Comparison of ENCODE assay signal across 8 cellular contexts in the genomic region with DNA sequence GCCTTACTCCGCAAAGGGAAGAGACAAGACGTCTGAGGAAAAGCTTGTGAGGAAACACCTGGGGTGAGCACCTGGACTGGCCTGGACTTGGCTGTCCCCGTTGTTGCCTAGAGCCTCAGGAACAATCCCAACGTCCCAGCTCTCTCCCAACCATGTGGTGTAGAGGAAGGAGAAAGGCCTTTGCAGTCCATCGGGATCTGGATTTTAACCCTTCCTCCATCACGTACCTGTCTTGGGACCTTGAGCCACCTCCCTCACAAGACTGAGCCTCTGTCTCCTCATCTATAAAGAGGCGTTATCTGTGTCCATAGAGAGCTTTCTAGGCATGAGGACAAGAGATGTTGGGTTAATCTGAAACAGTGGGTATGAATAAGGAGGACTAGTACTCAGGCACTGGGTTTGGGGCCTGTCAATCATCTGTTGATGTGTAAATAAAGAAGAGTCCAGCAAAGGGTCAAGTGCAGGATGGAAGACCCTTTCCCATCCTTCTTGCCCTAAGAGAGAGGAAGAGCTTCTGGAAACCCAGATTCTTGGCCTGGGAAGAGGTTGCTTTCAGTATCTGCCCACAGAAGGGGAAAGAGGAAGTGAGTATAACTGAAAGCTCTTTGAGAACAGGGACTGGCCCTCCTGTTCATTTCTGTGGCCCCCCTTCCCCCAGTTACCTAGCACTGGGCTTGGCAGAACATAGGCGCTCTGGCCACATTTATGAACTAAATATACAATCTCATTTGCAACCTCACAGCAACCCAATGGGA.
DNase-seq lines count a peak whose midpoint lies in the region; ATAC-seq and TF ChIP-seq lines count a peak whose summit lies in the region.

No MANE protein-coding gene starts in this region.

- H3K9me2 ChIP-seq in OCI-LY7 (ENCODE audit: insufficient read depth, low read length) = no peaks in the 10 kb centered on the region

- POLR2A ChIA-PET in OCI-LY7 (lab: Charles Lee) = interaction anchor here (0.5 kb wide), 1 partner anchor 18 kb away, joined by 3 read pairs; no protein-coding TSS in a partner anchor

- H4K20me1 ChIP-seq in OCI-LY7 (ENCODE audit: insufficient read depth, low read length) = no peaks in the 10 kb centered on the region

- intact Hi-C loops in OCI-LY7 (cut with micrococcal nuclease; ENCODE audit: unreplicated experiment) (no loop called here), left ventricle myocardium inferior (cut with micrococcal nuclease) (no loop called here)

- H3K9me3 ChIP-seq in OCI-LY7 (ENCODE audit: low read length) (no peaks in the 10 kb centered on the region), left ventricle myocardium inferior (replicated peaks) (no peaks in the 10 kb centered on the region)

- H2AFZ ChIP-seq in OCI-LY7 (ENCODE audit: low read length) = no peak overlapping the region

- no peaks in the 10 kb centered on the region for H3K79me2 ChIP-seq in OCI-LY7 (ENCODE audit: insufficient read depth, low read depth, low read length)

- H3K27ac ChIP-seq in OCI-LY7 (ENCODE audit: low read depth, low read length, poor library complexity, severe bottlenecking) (no peak overlapping the region), skin epidermis (peak overlapping the region in 11 of 21 experiments; percentile 12 to 71 (median 48)), left ventricle myocardium inferior (replicated peaks) (no peak overlapping the region)

- no TSS peak for BruUV-seq in OCI-LY7 (replicated peaks; lab: Mats Ljungman, UMichigan)

- no peaks in the 10 kb centered on the region for H3K27me3 ChIP-seq in left ventricle myocardium inferior (ENCODE audit: low read depth)

- H3K4me3 ChIP-seq in OCI-LY7 (ENCODE audit: low read depth, low read length, poor library complexity, severe bottlenecking) = no peak overlapping the region
- no peak overlapping the region for H3K4me3 ChIP-seq in skin epidermis
- no peak overlapping the region for H3K4me3 ChIP-seq in left ventricle myocardium inferior

- DNase-seq in OCI-LY7 (ENCODE audit: low spot score) (peak; percentile 13), NCI-H1417 (lab: John Stamatoyannopoulos, UW) (no peak), NCI-H82 treated with DMSO at 0.1 percent for 48 hours (lab: John Stamatoyannopoulos, UW; ENCODE audit: unreplicated experiment) (no peak), left ventricle myocardium inferior (no peak)
- no peak for DNase-seq in activated CD4-positive, CD25-positive, alpha-beta regulatory T cell treated with anti-CD3 and anti-CD28 coated beads, Interleukin-2, amount 50 U/mL, for 72 hours

- H3K36me3 ChIP-seq in OCI-LY7 (ENCODE audit: insufficient read depth, low read length) (no peaks in the 10 kb centered on the region), left ventricle myocardium inferior (no peaks in the 10 kb centered on the region)

- H3K4me1 ChIP-seq in OCI-LY7 (ENCODE audit: insufficient read depth, low read length, poor library complexity, severe bottlenecking) (no peaks in the 10 kb centered on the region), left ventricle myocardium inferior (peaks cover 33% of the 10 kb centered on the region)

- H3K4me2 ChIP-seq in OCI-LY7 (ENCODE audit: low read length) = no peak overlapping the region

- CTCF ChIA-PET in OCI-LY7 (lab: Charles Lee; ENCODE audit: unreplicated experiment) = no interaction called here

- no peak for TF ChIP-seq CTCF in OCI-LY7 (conservative IDR thresholded peaks at IDR 0.05; ENCODE audit: low read length)
- TF ChIP-seq CTCF in left ventricle myocardium inferior (IDR thresholded peaks at IDR 0.05; ENCODE audit: borderline replicate concordance) = no peak

- peak; percentile 80 for ATAC-seq in GM19324 (IDR thresholded peaks at IDR 0.05; ENCODE audit: low FRiP score, unreplicated experiment)
- peak; percentile 96 for ATAC-seq in HG02885 (IDR thresholded peaks at IDR 0.05; ENCODE audit: poor library complexity, unreplicated experiment)

Comparison
In these comparisons a context has a peak if more than half of its experiments do, and no peak if none do; other contexts are left out.
1. H3K27ac ChIP-seq: peak in skin epidermis (11 of 21); none in OCI-LY7 (single experiment) and left ventricle myocardium inferior (single experiment).